ENCODE assay signal across 9 cellular contexts in the genomic region with DNA sequence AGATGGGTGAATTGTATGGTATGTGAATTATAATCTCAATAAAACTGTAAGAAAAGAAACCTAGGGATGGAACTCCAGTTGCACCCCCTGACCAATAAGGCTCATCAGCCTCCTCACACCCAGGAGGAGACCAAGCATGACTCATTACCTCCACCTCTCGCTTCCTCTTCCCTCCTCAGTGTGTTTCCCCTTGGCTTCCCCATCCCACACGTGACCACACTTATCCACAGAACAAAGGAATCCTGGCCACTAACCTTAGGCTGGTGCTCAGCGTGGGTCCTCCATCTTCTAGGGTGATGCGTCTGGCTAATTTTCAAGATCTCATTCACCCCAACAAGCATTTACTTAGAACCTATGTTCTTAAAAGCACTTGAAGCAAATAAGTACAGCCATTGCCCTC. TPM values are rescaled to one million over a fixed set of nuclear protein-coding genes. Genes with fewer than 3 reads are reported as not detected.
DNase-seq lines count a peak whose midpoint lies in the region; ATAC-seq and TF ChIP-seq lines count a peak whose summit lies in the region.
"Had no signal": no experiment of that assay in that cellular context is flagged by ENCODE, and none has a peak within 500 bp of the region (broad histone marks: within the 10 kb centered on the region; RNA-seq: fewer than 3 reads in every experiment).

No MANE protein-coding gene starts in this region.

- TF ChIP-seq CTCF in omental fat pad (IDR thresholded peaks at IDR 0.05), result no peak

- ATAC-seq in GM21360 (IDR thresholded peaks at IDR 0.05; ENCODE audit: unreplicated experiment), result no peak
- no peak for ATAC-seq in omental fat pad (ENCODE audit: low FRiP score)
- ATAC-seq: gastroesophageal sphincter had no signal

- POLR2A ChIA-PET in HEK293T (lab: Yijun Ruan, JAX), result no interaction called here

- CTCF ChIA-PET in HEK293T (lab: Yijun Ruan, JAX), result no interaction called here

- peak; percentile 4 for DNase-seq in HEK293T (ENCODE audit: extremely low spot score)
- peak; percentile 22 for DNase-seq in SKM-1 treated with dmso at 0.1 percent for 144 hours (lab: John Stamatoyannopoulos, UW; ENCODE audit: unreplicated experiment)
- peak; percentile 39 for DNase-seq in dermis blood vessel endothelial cell
- DNase-seq in stimulated activated CD8-positive, alpha-beta memory T cell treated with anti-CD3 and anti-CD28 coated beads, Interleukin-4, amount 100 ng/mL, for 24 hours (ENCODE audit: low read depth), result peak; percentile 8
- DNase-seq in putamen (ENCODE audit: low spot score), result no peak
- DNase-seq in omental fat pad (ENCODE audit: low spot score), result no peak
- DNase-seq: NCI-H2081 had no signal

TF ChIP-seq in HEK293T, 16 proteins besides CTCF, POLR2A, EP300 and RAD21:
- TF ChIP-seq FOXM1 (IDR thresholded peaks at IDR 0.05; ENCODE audit: borderline replicate concordance) (no peak), SUZ12 (IDR thresholded peaks at IDR 0.05) (no peak), SP1 (IDR thresholded peaks at IDR 0.05) (no peak), NFRKB (IDR thresholded peaks at IDR 0.05) (no peak), HDGF (IDR thresholded peaks at IDR 0.05; ENCODE audit: borderline replicate concordance) (no peak), ARNT (IDR thresholded peaks at IDR 0.05) (no peak), ZNF384 (IDR thresholded peaks at IDR 0.05) (no peak), FOXA1 (IDR thresholded peaks at IDR 0.05) (no peak), TARDBP (IDR thresholded peaks at IDR 0.05) (no peak), BHLHE40 (IDR thresholded peaks at IDR 0.05; ENCODE audit: borderline replicate concordance) (no peak), L3MBTL2 (conservative IDR thresholded peaks at IDR 0.05) (no peak), CTBP1 (IDR thresholded peaks at IDR 0.05; ENCODE audit: borderline replicate concordance) (no peak), LEF1 (IDR thresholded peaks at IDR 0.05; ENCODE audit: borderline replicate concordance) (no peak), ELF4 (IDR thresholded peaks at IDR 0.05) (no peak), FOXK2 (IDR thresholded peaks at IDR 0.05) (no peak)
- TF ChIP-seq, protein P1, sequence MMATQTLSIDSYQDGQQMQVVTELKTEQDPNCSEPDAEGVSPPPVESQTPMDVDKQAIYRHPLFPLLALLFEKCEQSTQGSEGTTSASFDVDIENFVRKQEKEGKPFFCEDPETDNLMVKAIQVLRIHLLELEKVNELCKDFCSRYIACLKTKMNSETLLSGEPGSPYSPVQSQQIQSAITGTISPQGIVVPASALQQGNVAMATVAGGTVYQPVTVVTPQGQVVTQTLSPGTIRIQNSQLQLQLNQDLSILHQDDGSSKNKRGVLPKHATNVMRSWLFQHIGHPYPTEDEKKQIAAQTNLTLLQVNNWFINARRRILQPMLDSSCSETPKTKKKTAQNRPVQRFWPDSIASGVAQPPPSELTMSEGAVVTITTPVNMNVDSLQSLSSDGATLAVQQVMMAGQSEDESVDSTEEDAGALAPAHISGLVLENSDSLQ (IDR thresholded peaks at IDR 0.05), result no peak
TF ChIP-seq in HEK293T: peak in this region for 0.

RNA-seq across cellular contexts. Expression of a gene that starts 36.2 kb away (rescaled TPM):
- 3.2 and 4.1 TPM in 2 replicates for total RNA-seq in dermis blood vessel endothelial cell
- total RNA-seq in omental fat pad, result 10 to 100 TPM in 2 of 4 donors, 1 to 10 TPM in 2; 5.4 to 15.9 (median 12.6) TPM

Comparison
In these comparisons a context has a peak if more than half of its experiments do, and no peak if none do; other contexts are left out.
1. DNase-seq: peak in HEK293T (single experiment), SKM-1 treated with dmso at 0.1 percent for 144 hours (single experiment), dermis blood vessel endothelial cell (single experiment) and stimulated activated CD8-positive, alpha-beta memory T cell treated with anti-CD3 and anti-CD28 coated beads, Interleukin-4, amount 100 ng/mL, for 24 hours (single experiment); none in putamen (single experiment) and omental fat pad (single experiment).